ENCODE assay signal across 8 cellular contexts in genomic region chr19:36796714-36796999, GRCh38. TPM values are rescaled to one million over a fixed set of nuclear protein-coding genes. Genes with fewer than 3 reads are reported as not detected.
DNase-seq lines count a peak whose midpoint lies in the region; ATAC-seq and TF ChIP-seq lines count a peak whose summit lies in the region.

No MANE protein-coding gene starts in this region.

- H3K4me1 Mint-ChIP-seq in T-helper 1 cell treated with Interleukin-12 subunit alpha and Interleukin-12 subunit beta and Interleukin-4 antibody, amounts not matched to agents 30 μg/mL and 1 μg/mL, for 36 hours (ENCODE audit: low read depth), result peaks cover 2% of the 10 kb centered on the region
- no peaks in the 10 kb centered on the region for H3K4me1 Mint-ChIP-seq in activated T-helper 1 cell treated with anti-CD3 and anti-CD28 coated beads, Interleukin-12 subunit alpha, Interleukin-12 subunit beta, Interleukin-2, Interleukin-4 antibody, amounts not matched to agents 30 ng/mL and 10 ng/mL and 1 ng/mL, durations not matched to agents 14 hours and 24 hours and 36 hours (ENCODE audit: low read depth)
- peaks cover 12% of the 10 kb centered on the region for H3K4me1 Mint-ChIP-seq in stimulated activated naive CD8-positive, alpha-beta T cell treated with anti-CD3 and anti-CD28 coated beads, Interleukin-15, amount 100 ng/mL, for 72 hours

- no peak overlapping the region for H2AFZ ChIP-seq in hepatocyte

- H4K20me1 ChIP-seq in hepatocyte (ENCODE audit: insufficient read depth, poor library complexity, severe bottlenecking), result no peaks in the 10 kb centered on the region

- H3K4me3 ChIP-seq in iPS-15b (ENCODE audit: low read depth, low read length), result peak overlapping the region; percentile 68
- no peak overlapping the region for H3K4me3 ChIP-seq in hepatocyte

- H3K27ac ChIP-seq in hepatocyte, result no peak overlapping the region

- ATAC-seq in stimulated activated naive CD8-positive, alpha-beta T cell treated with anti-CD3 and anti-CD28 coated beads, Interleukin-15, amount 100 ng/mL, for 72 hours, result no peak
- ATAC-seq in GM18519 (IDR thresholded peaks at IDR 0.05; ENCODE audit: low FRiP score, unreplicated experiment) (no peak), GM18873 (IDR thresholded peaks at IDR 0.05; ENCODE audit: low FRiP score, unreplicated experiment) (no peak)

- H3K79me2 ChIP-seq in hepatocyte, result no peaks in the 10 kb centered on the region

- intact Hi-C loops in activated T-helper 1 cell treated with anti-CD3 and anti-CD28 coated beads, Interleukin-12 subunit alpha, Interleukin-12 subunit beta, Interleukin-2, Interleukin-4 antibody, amounts not matched to agents 30 ng/mL and 10 ng/mL and 1 ng/mL, durations not matched to agents 14 hours and 24 hours and 36 hours (cut with micrococcal nuclease), result loop anchor here (5.0 kb wide), 1 partner anchor 41 kb away; the partner anchor contains the start of gene ZNF790

- no peaks in the 10 kb centered on the region for H3K27me3 Mint-ChIP-seq in T-helper 1 cell treated with Interleukin-12 subunit alpha and Interleukin-12 subunit beta and Interleukin-4 antibody, amounts not matched to agents 30 μg/mL and 1 μg/mL, for 36 hours (ENCODE audit: low read depth)
- no peaks in the 10 kb centered on the region for H3K27me3 Mint-ChIP-seq in activated T-helper 1 cell treated with anti-CD3 and anti-CD28 coated beads, Interleukin-12 subunit alpha, Interleukin-12 subunit beta, Interleukin-2, Interleukin-4 antibody, amounts not matched to agents 30 ng/mL and 10 ng/mL and 1 ng/mL, durations not matched to agents 14 hours and 24 hours and 36 hours (ENCODE audit: insufficient read depth)
- peaks cover 10% of the 10 kb centered on the region for H3K27me3 Mint-ChIP-seq in stimulated activated naive CD8-positive, alpha-beta T cell treated with anti-CD3 and anti-CD28 coated beads, Interleukin-15, amount 100 ng/mL, for 72 hours

- H3K4me2 ChIP-seq in hepatocyte, result no peak overlapping the region

- H3K27ac Mint-ChIP-seq in T-helper 1 cell treated with Interleukin-12 subunit alpha and Interleukin-12 subunit beta and Interleukin-4 antibody, amounts not matched to agents 30 μg/mL and 1 μg/mL, for 36 hours, result peak overlapping the region; percentile 90
- no peak overlapping the region for H3K27ac Mint-ChIP-seq in activated T-helper 1 cell treated with anti-CD3 and anti-CD28 coated beads, Interleukin-12 subunit alpha, Interleukin-12 subunit beta, Interleukin-2, Interleukin-4 antibody, amounts not matched to agents 30 ng/mL and 10 ng/mL and 1 ng/mL, durations not matched to agents 14 hours and 24 hours and 36 hours
- H3K27ac Mint-ChIP-seq in stimulated activated naive CD8-positive, alpha-beta T cell treated with anti-CD3 and anti-CD28 coated beads, Interleukin-15, amount 100 ng/mL, for 72 hours, result no peak overlapping the region

- no peaks in the 10 kb centered on the region for H3K9me3 ChIP-seq in iPS-15b (ENCODE audit: control insufficient read depth, insufficient read depth, low read length)
- H3K9me3 ChIP-seq in hepatocyte (ENCODE audit: low read depth), result no peaks in the 10 kb centered on the region

- no peak overlapping the region for H3K9ac ChIP-seq in iPS-15b (ENCODE audit: low read depth, low read length)

- no peaks in the 10 kb centered on the region for H3K9me2 ChIP-seq in hepatocyte (replicated peaks; ENCODE audit: insufficient read depth)

- H3K36me3 Mint-ChIP-seq in T-helper 1 cell treated with Interleukin-12 subunit alpha and Interleukin-12 subunit beta and Interleukin-4 antibody, amounts not matched to agents 30 μg/mL and 1 μg/mL, for 36 hours (ENCODE audit: low read depth), result peaks cover 12% of the 10 kb centered on the region
- no peaks in the 10 kb centered on the region for H3K36me3 Mint-ChIP-seq in activated T-helper 1 cell treated with anti-CD3 and anti-CD28 coated beads, Interleukin-12 subunit alpha, Interleukin-12 subunit beta, Interleukin-2, Interleukin-4 antibody, amounts not matched to agents 30 ng/mL and 10 ng/mL and 1 ng/mL, durations not matched to agents 14 hours and 24 hours and 36 hours (ENCODE audit: low read depth)

- no peak for TF ChIP-seq CTCF in hepatocyte (IDR thresholded peaks at IDR 0.05; ENCODE audit: poor library complexity)

- 97% methylated on average over 19 of the region's 19 CpGs for WGBS in hepatocyte (ENCODE audit: low lambda C conversion rate, missing lambda C conversion rate)

- H3K4me1 ChIP-seq in iPS-15b (ENCODE audit: control insufficient read depth, insufficient read depth, low read length) (no peaks in the 10 kb centered on the region), hepatocyte (ENCODE audit: insufficient read depth) (no peaks in the 10 kb centered on the region)

- H3K4me3 Mint-ChIP-seq in T-helper 1 cell treated with Interleukin-12 subunit alpha and Interleukin-12 subunit beta and Interleukin-4 antibody, amounts not matched to agents 30 μg/mL and 1 μg/mL, for 36 hours, result peak overlapping the region; percentile 88
- peak overlapping the region; percentile 85 for H3K4me3 Mint-ChIP-seq in activated T-helper 1 cell treated with anti-CD3 and anti-CD28 coated beads, Interleukin-12 subunit alpha, Interleukin-12 subunit beta, Interleukin-2, Interleukin-4 antibody, amounts not matched to agents 30 ng/mL and 10 ng/mL and 1 ng/mL, durations not matched to agents 14 hours and 24 hours and 36 hours
- peak overlapping the region; percentile 94 to 96 for H3K4me3 Mint-ChIP-seq in stimulated activated naive CD8-positive, alpha-beta T cell treated with anti-CD3 and anti-CD28 coated beads, Interleukin-15, amount 100 ng/mL, for 72 hours

- DNase-seq in T-helper 1 cell (no peak), hepatocyte (ENCODE audit: low spot score) (no peak)
- DNase-seq in activated T-helper 1 cell treated with anti-CD3 and anti-CD28 coated beads, Interleukin-12 subunit alpha, Interleukin-12 subunit beta, Interleukin-2, Interleukin-4 antibody, amounts not matched to agents 30 ng/mL and 10 ng/mL and 1 ng/mL, durations not matched to agents 14 hours and 24 hours and 36 hours (ENCODE audit: low spot score), result no peak
- DNase-seq in stimulated activated naive CD8-positive, alpha-beta T cell treated with anti-CD3 and anti-CD28 coated beads, Interleukin-15, amount 100 ng/mL, for 72 hours, result no peak

- H3K36me3 ChIP-seq in iPS-15b (ENCODE audit: control insufficient read depth, insufficient read depth, low read length) (peaks cover 3% of the 10 kb centered on the region), hepatocyte (replicated peaks; ENCODE audit: insufficient read depth, low read depth) (no peaks in the 10 kb centered on the region)

- H3K9me3 Mint-ChIP-seq in T-helper 1 cell treated with Interleukin-12 subunit alpha and Interleukin-12 subunit beta and Interleukin-4 antibody, amounts not matched to agents 30 μg/mL and 1 μg/mL, for 36 hours, result peaks cover 54% of the 10 kb centered on the region
- H3K9me3 Mint-ChIP-seq in activated T-helper 1 cell treated with anti-CD3 and anti-CD28 coated beads, Interleukin-12 subunit alpha, Interleukin-12 subunit beta, Interleukin-2, Interleukin-4 antibody, amounts not matched to agents 30 ng/mL and 10 ng/mL and 1 ng/mL, durations not matched to agents 14 hours and 24 hours and 36 hours, result peaks cover 66% of the 10 kb centered on the region
- H3K9me3 Mint-ChIP-seq in stimulated activated naive CD8-positive, alpha-beta T cell treated with anti-CD3 and anti-CD28 coated beads, Interleukin-15, amount 100 ng/mL, for 72 hours, result peaks cover 29 to 63% of the 10 kb centered on the region in 2 donors

- H3K27me3 ChIP-seq in iPS-15b (ENCODE audit: control insufficient read depth, insufficient read depth, low read length) (no peaks in the 10 kb centered on the region), hepatocyte (no peaks in the 10 kb centered on the region)

RNA-seq across cellular contexts. Expression of gene ZNF850, which starts 24.1 kb away (rescaled TPM):
- 3.2 and 3.7 TPM in 2 replicates for total RNA-seq in activated T-helper 1 cell treated with anti-CD3 and anti-CD28 coated beads, Interleukin-12 subunit alpha, Interleukin-12 subunit beta, Interleukin-2, Interleukin-4 antibody, amounts not matched to agents 30 ng/mL and 10 ng/mL and 1 ng/mL, durations not matched to agents 14 hours and 24 hours and 36 hours
- 3.3 and 7.6 TPM in 2 replicates for total RNA-seq in hepatocyte
- polyA plus RNA-seq in hepatocyte, result 0.64 and 1.1 TPM in 2 replicates

RNA-seq across cellular contexts. Expression of gene ZNF790, which starts 41.5 kb away (rescaled TPM):
- 4.4 and 4.5 TPM in 2 replicates for total RNA-seq in activated T-helper 1 cell treated with anti-CD3 and anti-CD28 coated beads, Interleukin-12 subunit alpha, Interleukin-12 subunit beta, Interleukin-2, Interleukin-4 antibody, amounts not matched to agents 30 ng/mL and 10 ng/mL and 1 ng/mL, durations not matched to agents 14 hours and 24 hours and 36 hours
- 8.7 and 13.8 TPM in 2 replicates for total RNA-seq in hepatocyte
- polyA plus RNA-seq in hepatocyte, result 2.4 and 4.0 TPM in 2 replicates

RNA-seq across cellular contexts. Expression of gene ZNF345, which starts 54.0 kb away (rescaled TPM):
- total RNA-seq in activated T-helper 1 cell treated with anti-CD3 and anti-CD28 coated beads, Interleukin-12 subunit alpha, Interleukin-12 subunit beta, Interleukin-2, Interleukin-4 antibody, amounts not matched to agents 30 ng/mL and 10 ng/mL and 1 ng/mL, durations not matched to agents 14 hours and 24 hours and 36 hours, result 3.7 and 4.4 TPM in 2 replicates
- total RNA-seq in hepatocyte, result 4.8 and 7.9 TPM in 2 replicates
- 5.8 and 6.0 TPM in 2 replicates for polyA plus RNA-seq in hepatocyte
